28 cellular contexts compared by ENCODE assay signal in genomic region chr11:115476463-115477286, GRCh38. TPM values are rescaled to one million over a fixed set of nuclear protein-coding genes. Genes with fewer than 3 reads are reported as not detected.
A peak's percentile ranks its signal among the peaks of the same experiment; 100 is the strongest.
DNase-seq lines count a peak whose midpoint lies in the region; ATAC-seq and TF ChIP-seq lines count a peak whose summit lies in the region.
"Had no signal": no experiment of that assay in that cellular context is flagged by ENCODE, and none has a peak within 500 bp of the region (broad histone marks: within the 10 kb centered on the region; RNA-seq: fewer than 3 reads in every experiment).

No MANE protein-coding gene starts in this region.

- TF ChIP-seq POLR2A in stomach (IDR thresholded peaks at IDR 0.05) = no peak

- H3K27ac ChIP-seq in stomach = no peak overlapping the region
- H3K27ac ChIP-seq: 22Rv1, left lung, Peyer's patch, psoas muscle, testis had no signal

- DNase-seq in DMS153 treated with DMSO at 0.1 percent for 48 hours (lab: John Stamatoyannopoulos, UW; ENCODE audit: unreplicated experiment) (peak; percentile 32), DMS153 (lab: John Stamatoyannopoulos, UW) (no peak), NCI-H146 (lab: John Stamatoyannopoulos, UW) (peak; percentile 85), NCI-H526 treated with DMSO at 0.1 percent for 48 hours (lab: John Stamatoyannopoulos, UW) (peak; percentile 88), iPS-NIHi7 (ENCODE audit: extremely low spot score) (peak; percentile 28), stomach (no peak)
- no peak for DNase-seq in stimulated activated CD4-positive, alpha-beta T cell treated with anti-CD3 and anti-CD28 coated beads, Interleukin-4, amount 100 ng/mL, for 24 hours
- DNase-seq: activated CD4-positive, alpha-beta T cell treated with anti-CD3 and anti-CD28 coated beads, Interleukin-2, amount 50 U/mL, for 1 hour; activated naive CD8-positive, alpha-beta T cell treated with anti-CD3 and anti-CD28 coated beads, Interleukin-2, amount 50 U/mL, for 24 hours; activated T-cell treated with anti-CD3 and anti-CD28 coated beads, Interleukin-2, amount 50 U/mL, for 48 hours; CD4-positive, alpha-beta T cell; DMS 273 treated with DMSO at 0.1 percent for 48 hours; H7; hypothalamus; left lung; mesenchymal stem cell; NCI-H1436 treated with DMSO at 0.1 percent for 48 hours; NCI-H446 treated with DMSO at 0.1 percent for 48 hours; Peyer's patch; psoas muscle; SIG-M5; stimulated activated naive B cell treated with anti-CD40 and anti-IgM and Interleukin-4, amounts not matched to agents 10 μg/mL and 1 μg/mL and 100 μg/mL, for 72 hours; SW 1271; T1000; testis had no signal

- TF ChIP-seq CTCF in stomach (IDR thresholded peaks at IDR 0.05) = no peak

- intact Hi-C loops in stomach (cut with DNase I; ENCODE audit: low total_unique reads) = no loop called here

- H3K36me3 ChIP-seq in stomach = no peaks in the 10 kb centered on the region
- H3K36me3 ChIP-seq: left lung, Peyer's patch had no signal

- H3K27me3 ChIP-seq in stomach = no peaks in the 10 kb centered on the region
- H3K27me3 ChIP-seq: left lung, Peyer's patch, testis had no signal

- ATAC-seq in GM18867 (IDR thresholded peaks at IDR 0.05; ENCODE audit: unreplicated experiment) = no peak
- ATAC-seq: activated naive CD8-positive, alpha-beta T cell treated with anti-CD3 and anti-CD28 coated beads, Interleukin-2, amount 50 U/mL, for 24 hours; K562; left lung; psoas muscle; stimulated activated naive B cell treated with anti-CD40 and anti-IgM and Interleukin-4, amounts not matched to agents 10 μg/mL and 1 μg/mL and 100 μg/mL, for 72 hours had no signal

- no peak for TF ChIP-seq EP300 in stomach (IDR thresholded peaks at IDR 0.05)

- WGBS in stomach, 5 donors = 47 to 58% (median 52%) methylated on average over 7 of the region's 7 CpGs

- peaks cover 0 to 1% (median 0%) of the 10 kb centered on the region in 4 donors for H3K4me1 ChIP-seq in stomach
- H3K4me1 ChIP-seq: left lung, Peyer's patch, psoas muscle, testis had no signal

- no peaks in the 10 kb centered on the region for H3K9me3 ChIP-seq in stomach
- H3K9me3 ChIP-seq: left lung, Peyer's patch, psoas muscle, testis had no signal

- H3K4me3 ChIP-seq in stomach = no peak overlapping the region
- H3K4me3 ChIP-seq: K562, left lung, Peyer's patch, psoas muscle, testis had no signal

RNA-seq across cellular contexts. Expression of gene CADM1, which starts 27.5 kb away (rescaled TPM):
- total RNA-seq in stomach = 10 to 100 TPM in 3 of 5 donors, under 1 TPM in 2; 0.58 to 29.7 (median 10.3) TPM
- 1 to 10 TPM; 3.4 to 5.9 (median 4.7) TPM for polyA plus RNA-seq in stomach
- polyA plus RNA-seq: K562 had no signal

Comparison
In these comparisons a context has a peak if more than half of its experiments do, and no peak if none do; other contexts are left out.
1. DNase-seq: peak in DMS153 treated with DMSO at 0.1 percent for 48 hours (single experiment), NCI-H146 (single experiment), NCI-H526 treated with DMSO at 0.1 percent for 48 hours (single experiment) and iPS-NIHi7 (single experiment); none in DMS153 (single experiment), stimulated activated CD4-positive, alpha-beta T cell treated with anti-CD3 and anti-CD28 coated beads, Interleukin-4, amount 100 ng/mL, for 24 hours (single experiment) and stomach (single experiment).